In the genomic region with DNA sequence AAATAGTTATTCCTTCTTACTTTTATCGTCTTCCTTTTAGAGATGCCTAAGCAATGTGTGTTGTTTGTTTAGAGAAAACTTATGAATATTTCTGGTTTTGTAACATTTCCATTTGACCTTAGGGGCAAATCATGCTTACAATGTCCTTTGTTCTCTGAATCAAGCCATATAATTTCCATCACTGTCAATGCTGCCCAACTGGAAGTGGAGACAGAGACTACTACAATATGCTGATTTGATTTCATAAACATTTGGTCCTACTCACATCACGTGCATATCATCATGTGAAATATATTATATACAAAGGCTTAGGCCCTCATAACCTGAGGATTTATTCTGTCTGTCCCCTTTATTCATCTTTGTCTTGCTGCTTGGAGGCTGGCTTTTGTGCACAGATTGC, we compare ENCODE assay signal across 23 cellular contexts.
"Had no signal": no experiment of that assay in that cellular context is flagged by ENCODE, and none has a peak within 500 bp of the region (broad histone marks: within the 10 kb centered on the region; RNA-seq: fewer than 3 reads in every experiment).

No MANE protein-coding gene starts in this region.

- H3K27ac Mint-ChIP-seq: dendritic cell treated with granulocyte-macrophage colony-stimulating factor and Interleukin-4, amounts not matched to agents 40 ng/mL and 50 ng/mL, for 4 days; effector memory CD8-positive, alpha-beta T cell; endodermal cell; mesothelial cell of epicardium had no signal

- H3K27me3 Mint-ChIP-seq: dendritic cell treated with granulocyte-macrophage colony-stimulating factor and Interleukin-4, amounts not matched to agents 40 ng/mL and 50 ng/mL, for 4 days had no signal

- H3K9me3 Mint-ChIP-seq: dendritic cell treated with granulocyte-macrophage colony-stimulating factor and Interleukin-4, amounts not matched to agents 40 ng/mL and 50 ng/mL, for 4 days; effector memory CD8-positive, alpha-beta T cell; endodermal cell had no signal

- ATAC-seq: effector memory CD8-positive, alpha-beta T cell; esophagus mucosa; foreskin keratinocyte; gastrocnemius medialis; heart right ventricle; left cardiac atrium; left lung; left ventricle myocardium superior; lower lobe of right lung; mucosa of descending colon had no signal

- H3K36me3 Mint-ChIP-seq: mesothelial cell of epicardium had no signal

- H3K27ac ChIP-seq: colonic mucosa, epithelial cell of prostate, esophagus squamous epithelium, foreskin keratinocyte, gastrocnemius medialis, heart right ventricle, left lung, lower lobe of right lung had no signal

- DNase-seq: colonic mucosa; cortex of kidney; effector CD8-positive, alpha-beta T cell; effector memory CD8-positive, alpha-beta T cell; endodermal cell; erythroblast; esophagus squamous epithelium; foreskin keratinocyte; gastrocnemius medialis; glutamatergic neuron; head of caudate nucleus; heart right ventricle; hippocampal formation; left cardiac atrium; left lung; left ventricle myocardium superior; lower lobe of right lung; mesenchymal stem cell; mucosa of descending colon had no signal

- H3K4me3 Mint-ChIP-seq: dendritic cell treated with granulocyte-macrophage colony-stimulating factor and Interleukin-4, amounts not matched to agents 40 ng/mL and 50 ng/mL, for 4 days; effector memory CD8-positive, alpha-beta T cell; endodermal cell; mesothelial cell of epicardium had no signal

- H3K4me1 Mint-ChIP-seq: endodermal cell had no signal
